In the genomic region with DNA sequence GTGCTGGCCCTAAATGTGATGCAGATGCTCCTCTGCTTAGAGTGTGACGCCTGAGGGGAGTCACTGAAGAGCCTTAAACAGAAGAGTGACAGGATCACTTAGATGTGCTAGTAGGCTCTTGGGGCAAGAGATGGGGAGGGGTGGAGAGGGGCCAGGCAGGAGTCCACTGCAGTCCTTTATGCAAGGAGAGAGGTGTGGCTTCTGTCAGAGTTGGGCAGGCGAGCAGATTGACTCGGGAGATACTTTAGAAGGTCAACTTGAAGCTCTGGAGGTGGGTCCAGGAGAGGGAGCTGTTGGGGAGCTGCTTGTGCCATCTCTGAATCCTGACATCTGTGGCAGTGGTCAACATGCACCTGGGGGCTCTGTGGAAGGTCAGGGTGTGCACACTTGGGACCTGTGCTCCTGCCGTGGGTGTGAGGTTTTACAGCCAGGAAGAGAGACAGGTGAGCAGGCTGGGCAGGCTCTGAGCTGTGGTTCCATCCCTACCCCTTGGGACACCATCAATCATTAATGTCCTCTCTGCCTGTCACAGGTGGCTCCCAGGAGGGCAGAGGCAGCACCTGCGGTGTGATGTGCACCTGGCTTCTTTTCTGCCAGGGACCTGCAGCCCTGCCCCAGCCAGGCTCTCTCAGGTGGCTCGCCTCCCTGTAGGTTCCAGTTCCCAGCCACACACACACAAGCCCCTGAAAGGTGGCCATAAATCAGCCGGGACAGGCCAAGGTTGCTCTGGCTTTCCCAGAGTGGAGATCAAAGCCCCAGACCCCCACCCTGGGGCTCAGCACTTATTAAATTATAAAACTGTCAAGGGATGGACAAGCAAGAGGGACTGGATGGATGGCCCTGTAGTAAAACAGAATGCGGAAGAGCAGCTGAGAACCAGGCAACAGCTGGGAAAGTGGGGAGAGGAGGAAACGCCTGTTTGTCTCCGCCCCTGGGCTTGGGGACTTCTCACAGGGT, we compare ENCODE assay signal across 11 cellular contexts. TPM values are rescaled to one million over a fixed set of nuclear protein-coding genes. Genes with fewer than 3 reads are reported as not detected.
A peak's percentile ranks its signal among the peaks of the same experiment; 100 is the strongest.
DNase-seq lines count a peak whose midpoint lies in the region; ATAC-seq, FAIRE-seq and TF ChIP-seq lines count a peak whose summit lies in the region.
"Had no signal": no experiment of that assay in that cellular context is flagged by ENCODE, and none has a peak within 500 bp of the region (broad histone marks: within the 10 kb centered on the region; RNA-seq: fewer than 3 reads in every experiment).

No MANE protein-coding gene starts in this region.

- in situ Hi-C loops in K562 (cut with MboI) = no loop called here

- FAIRE-seq in K562 (lab: Jason Lieb, UNC) = no peak

- peaks cover 49% of the 10 kb centered on the region for H3K4me1 Mint-ChIP-seq in nephron progenitor cell

- H3K4me3 ChIP-seq in K562 (no peak overlapping the region), A673 (ENCODE audit: low read depth, low read length, poor library complexity, severe bottlenecking) (no peak overlapping the region)

- H3K9me1 ChIP-seq in K562 (ENCODE audit: control insufficient read depth, insufficient read depth, low read length) = no peaks in the 10 kb centered on the region

- BruUV-seq in K562 (replicated peaks; lab: Mats Ljungman, UMichigan) (no TSS peak), A673 (replicated peaks; lab: Mats Ljungman, UMichigan) (no TSS peak)

- peak overlapping the region; percentile 38 for H3K4me3 Mint-ChIP-seq in nephron progenitor cell
- H3K4me3 Mint-ChIP-seq: activated CD8-positive, alpha-beta T cell treated with anti-CD3 and anti-CD28 coated beads, Interleukin-2, amount 10 ng/mL, durations not matched to agents 7 days and 5 days; CD4-positive, CD25-positive, alpha-beta regulatory T cell; T-helper 1 cell treated with Interleukin-12 subunit alpha and Interleukin-12 subunit beta and Interleukin-4 antibody, amounts not matched to agents 30 μg/mL and 1 μg/mL, for 36 hours had no signal

- no peaks in the 10 kb centered on the region for H3K79me2 ChIP-seq in K562 (ENCODE audit: control insufficient read depth, insufficient read depth, low read length)

- H3K4me1 ChIP-seq in K562 (replicated peaks in 1 of 2; ENCODE audit: control insufficient read depth in 2 of 2, insufficient read depth in 2 of 2, low read length in 2 of 2) (peaks cover 0 to 10% of the 10 kb centered on the region in 2 experiments; a peak in 4 of 5 replicates), A673 (ENCODE audit: insufficient read depth, low read length, poor library complexity, severe bottlenecking) (no peaks in the 10 kb centered on the region)

- 2% methylated on average over 6 of the region's 10 CpGs for WGBS in K562 (ENCODE audit: insufficient coverage, low coverage, missing lambda C conversion rate)

- peak; percentile 30; the same call in 2 of the 3 replicates for ATAC-seq in K562
- ATAC-seq in GM19395 (IDR thresholded peaks at IDR 0.05; ENCODE audit: unreplicated experiment) = no peak
- no peak for ATAC-seq in GM21786 (IDR thresholded peaks at IDR 0.05; ENCODE audit: unreplicated experiment)
- ATAC-seq: activated CD8-positive, alpha-beta T cell treated with anti-CD3 and anti-CD28 coated beads, Interleukin-2, amount 10 ng/mL, durations not matched to agents 7 days and 5 days had no signal

- TF ChIP-seq CTCF in GM12872 (IDR thresholded peaks at IDR 0.05; ENCODE audit: insufficient read depth, low read depth, low read length) (peak; percentile 25; the same call in 1 of the 3 replicates), K562 (IDR thresholded peaks at IDR 0.05 in 2 of 3, conservative IDR thresholded peaks at IDR 0.05 in 1 of 3; ENCODE audit: insufficient read depth in 2 of 3, low read depth in 1 of 3, low read length in 3 of 3) (peak in 2 of 3 experiments; percentile 6 to 25; a peak in 1 of 6 replicates), nephron progenitor cell (IDR thresholded peaks at IDR 0.05) (no peak), A673 (conservative IDR thresholded peaks at IDR 0.05; ENCODE audit: low read depth, low read length) (no peak)

- no peak overlapping the region for H3K27ac ChIP-seq in K562 (ENCODE audit: extremely low read depth, low read depth, low read length)
- H3K27ac ChIP-seq in A673 (ENCODE audit: low read depth, low read length, poor library complexity, severe bottlenecking) = no peak overlapping the region

- H3K27me3 ChIP-seq in K562 (ENCODE audit: control insufficient read depth in 2 of 2, insufficient read depth in 2 of 2, low read length in 2 of 2) (peaks cover 3 to 36% of the 10 kb centered on the region in 2 experiments; a peak in 3 of 5 replicates), A673 (replicated peaks; ENCODE audit: insufficient read depth, low read depth, low read length, poor library complexity) (no peaks in the 10 kb centered on the region)

- H3K9me3 Mint-ChIP-seq in nephron progenitor cell = no peaks in the 10 kb centered on the region
- H3K9me3 Mint-ChIP-seq: T-helper 1 cell treated with Interleukin-12 subunit alpha and Interleukin-12 subunit beta and Interleukin-4 antibody, amounts not matched to agents 30 μg/mL and 1 μg/mL, for 36 hours had no signal

- no peak for TF ChIP-seq EP300 in K562 (IDR thresholded peaks at IDR 0.05; ENCODE audit: low read length)

- no peak for TF ChIP-seq POLR2A in K562 (conservative IDR thresholded peaks at IDR 0.05)

- H2AFZ ChIP-seq in K562 (ENCODE audit: low read depth, low read length) = no peak overlapping the region

- no peaks in the 10 kb centered on the region for H3K36me3 Mint-ChIP-seq in nephron progenitor cell (ENCODE audit: low read depth)
- H3K36me3 Mint-ChIP-seq: CD4-positive, CD25-positive, alpha-beta regulatory T cell had no signal

- intact Hi-C loops in K562 (cut with micrococcal nuclease) (no loop called here), A673 (cut with micrococcal nuclease; ENCODE audit: unreplicated experiment) (no loop called here)

- 0 out of 4 replicates have a peak, but pooled peaks of 1 of the 2 experiments have one; percentile 13 for TF ChIP-seq RAD21 in K562 (CRISPR knock-in tag; conservative IDR thresholded peaks at IDR 0.05 in 1 of 2, IDR thresholded peaks at IDR 0.05 in 1 of 2)

- H3K9ac ChIP-seq in K562 (ENCODE audit: insufficient read depth in 1 of 2, low read depth in 2 of 2, low read length in 2 of 2) = no peak overlapping the region

- H3K4me2 ChIP-seq in K562 (ENCODE audit: insufficient read depth, low read length) = no peak overlapping the region

- H4K20me1 ChIP-seq in K562 (replicated peaks; ENCODE audit: control insufficient read depth, insufficient read depth, low read length) = no peaks in the 10 kb centered on the region

- H3K9me3 ChIP-seq in K562 (replicated peaks; ENCODE audit: control insufficient read depth, insufficient read depth, low read depth, low read length) (no peaks in the 10 kb centered on the region), A673 (ENCODE audit: low read depth, low read length, poor library complexity, severe bottlenecking) (no peaks in the 10 kb centered on the region)

- peak overlapping the region; percentile 70 for H3K27ac Mint-ChIP-seq in nephron progenitor cell
- H3K27ac Mint-ChIP-seq: activated CD8-positive, alpha-beta T cell treated with anti-CD3 and anti-CD28 coated beads, Interleukin-2, amount 10 ng/mL, durations not matched to agents 7 days and 5 days; CD4-positive, CD25-positive, alpha-beta regulatory T cell; T-helper 1 cell treated with Interleukin-12 subunit alpha and Interleukin-12 subunit beta and Interleukin-4 antibody, amounts not matched to agents 30 μg/mL and 1 μg/mL, for 36 hours had no signal

- CTCF ChIA-PET in K562 (lab: Yijun Ruan, JAX; ENCODE audit: low intra/inter-chr PET ratio) = no interaction called here
- CTCF ChIA-PET in A673 (lab: Charles Lee) = interaction anchor here (0.6 kb wide), 1 partner anchor 8 kb away, joined by 5 read pairs; no protein-coding TSS in a partner anchor

- peak; percentile 54 for DNase-seq in NCI-H1436 treated with DMSO at 0.1 percent for 48 hours (lab: John Stamatoyannopoulos, UW)
- DNase-seq in K562 (ENCODE audit: extremely low read depth in 1 of 4, low spot score in 3 of 4) = peak in 1 of 4 experiments; percentile 8
- DNase-seq in nephron progenitor cell = peak; percentile 74
- no peak for DNase-seq in epidermal melanocyte (ENCODE audit: insufficient read length, low spot score)
- no peak for DNase-seq in A673 (ENCODE audit: low spot score)
- DNase-seq: activated CD8-positive, alpha-beta T cell treated with anti-CD3 and anti-CD28 coated beads, Interleukin-2, amount 10 ng/mL, durations not matched to agents 7 days and 5 days; CD4-positive, CD25-positive, alpha-beta regulatory T cell had no signal

- H3K36me3 ChIP-seq in K562 (ENCODE audit: control insufficient read depth, insufficient read depth, low read length) (no peaks in the 10 kb centered on the region), A673 (ENCODE audit: insufficient read depth, low read length, poor library complexity, severe bottlenecking) (no peaks in the 10 kb centered on the region)

- H3K27me3 Mint-ChIP-seq in nephron progenitor cell (ENCODE audit: low read depth, poor library complexity) = peaks cover 38% of the 10 kb centered on the region

- POLR2A ChIA-PET in K562 (lab: Yijun Ruan, JAX) (interaction anchor here (0.6 kb wide), 1 partner anchor 1108 kb away, joined by 4 read pairs; no protein-coding TSS in a partner anchor), A673 (lab: Charles Lee; ENCODE audit: low non-redundant PET) (no interaction called here)

RNA-seq across cellular contexts. Expression of a gene that starts 14.0 kb away (rescaled TPM):
- total RNA-seq in K562 (2011; cell fraction: chromatin; rRNA removed; ENCODE audit: low replicate concordance) = 1.3 TPM in 1 of 2 replicates, not detected in the other
- total RNA-seq in K562 (2011; cell fraction: nucleolus; rRNA removed) = 0.39 and 1.3 TPM in 2 replicates
- total RNA-seq in K562 (2011; cell fraction: nucleoplasm; rRNA removed) = 0.22 and 0.84 TPM in 2 replicates
- total RNA-seq in K562 (2014; rRNA removed) = 0.08 and 0.45 TPM in 2 replicates
- total RNA-seq in K562 (2014; rRNA removed; fragmentation: Illumina TruSeq; extraction: Trizol) = not detected in 2 replicates
- total RNA-seq in K562 (2015; rRNA removed; fragmentation: Illumina TruSeq; extraction: Trizol) = not detected in 2 replicates
- 0.11 and 0.20 TPM in 2 replicates for total RNA-seq in K562 (2021)
- 0.20 and 0.21 TPM in 2 replicates for polyA plus RNA-seq in K562 (2011; rRNA removed)
- polyA plus RNA-seq in K562 (2011; cell fraction: cytosol; rRNA removed) = 0.43 and 1.3 TPM in 2 replicates
- 0.38 and 2.3 TPM in 2 replicates for polyA plus RNA-seq in K562 (2011; cell fraction: nucleus; rRNA removed)
- 0.20 and 0.24 TPM in 2 replicates for polyA plus RNA-seq in K562 (2012)
- polyA plus RNA-seq in K562 (2014; fragmentation: Illumina TruSeq; extraction: Trizol) = 0.26 TPM in 1 of 2 replicates, not detected in the other
- under 1 TPM in 1 of 2 experiments, not detected in 1; 0.01 TPM for polyA plus RNA-seq in K562 (2014; fragmentation: Nextera tagmentation; extraction: Ambion mirVana)
- 0.04 TPM in 1 of 2 replicates, not detected in the other for polyA plus RNA-seq in K562 (2014; rRNA removed)
- polyA minus RNA-seq in K562 (2011; rRNA and poly(A)+ RNA removed) = 0.11 TPM in 1 of 2 replicates, not detected in the other
- 0.29 TPM in 1 of 2 replicates, not detected in the other for polyA minus RNA-seq in K562 (2011; cell fraction: cytosol; rRNA and poly(A)+ RNA removed)
- polyA minus RNA-seq in K562 (2011; cell fraction: nucleus; rRNA and poly(A)+ RNA removed) = 0.22 and 0.67 TPM in 2 replicates
- total RNA-seq in A673 (2021) = 0.50 and 0.52 TPM in 2 replicates

RNA-seq across cellular contexts. Expression of a gene that starts 28.5 kb away (rescaled TPM):
- not detected in 2 replicates for total RNA-seq in K562 (2011; cell fraction: chromatin; rRNA removed; ENCODE audit: low replicate concordance)
- total RNA-seq in K562 (2011; cell fraction: nucleolus; rRNA removed) = not detected in 2 replicates
- total RNA-seq in K562 (2011; cell fraction: nucleoplasm; rRNA removed) = not detected in 2 replicates
- not detected in 2 replicates for total RNA-seq in K562 (2014; rRNA removed)
- total RNA-seq in K562 (2014; rRNA removed; fragmentation: Illumina TruSeq; extraction: Trizol) = not detected in 2 replicates
- not detected in 2 replicates for total RNA-seq in K562 (2015; rRNA removed; fragmentation: Illumina TruSeq; extraction: Trizol)
- not detected in 2 replicates for total RNA-seq in K562 (2021)
- polyA plus RNA-seq in K562 (2011; rRNA removed) = not detected in 2 replicates
- polyA plus RNA-seq in K562 (2011; cell fraction: cytosol; rRNA removed) = not detected in 2 replicates
- polyA plus RNA-seq in K562 (2011; cell fraction: nucleus; rRNA removed) = not detected in 2 replicates
- 0.10 TPM in 1 of 2 replicates, not detected in the other for polyA plus RNA-seq in K562 (2012)
- not detected in 2 replicates for polyA plus RNA-seq in K562 (2014; fragmentation: Illumina TruSeq; extraction: Trizol)
- not detected for polyA plus RNA-seq in K562 (2014; fragmentation: Nextera tagmentation; extraction: Ambion mirVana)
- not detected in 2 replicates for polyA plus RNA-seq in K562 (2014; rRNA removed)
- not detected in 2 replicates for polyA minus RNA-seq in K562 (2011; rRNA and poly(A)+ RNA removed)
- not detected in 2 replicates for polyA minus RNA-seq in K562 (2011; cell fraction: cytosol; rRNA and poly(A)+ RNA removed)
- not detected in 2 replicates for polyA minus RNA-seq in K562 (2011; cell fraction: nucleus; rRNA and poly(A)+ RNA removed)
- total RNA-seq in A673 (2021) = not detected in 2 replicates
- total RNA-seq: CD4-positive, CD25-positive, alpha-beta regulatory T cell had no signal
- polyA plus RNA-seq: CD4-positive, CD25-positive, alpha-beta regulatory T cell had no signal

RNA-seq across cellular contexts. Expression of a gene that starts 48.8 kb away (rescaled TPM):
- not detected in 2 replicates for total RNA-seq in K562 (2011; cell fraction: chromatin; rRNA removed; ENCODE audit: low replicate concordance)
- total RNA-seq in K562 (2011; cell fraction: nucleolus; rRNA removed) = not detected in 2 replicates
- total RNA-seq in K562 (2011; cell fraction: nucleoplasm; rRNA removed) = not detected in 2 replicates
- total RNA-seq in K562 (2014; rRNA removed) (not detected in 2 replicates), K562 (2014; rRNA removed; fragmentation: Illumina TruSeq; extraction: Trizol) (not detected in 2 replicates), K562 (2015; rRNA removed; fragmentation: Illumina TruSeq; extraction: Trizol) (not detected in 2 replicates), K562 (2021) (not detected in 2 replicates), A673 (2021) (not detected in 2 replicates)
- polyA plus RNA-seq in K562 (2011; rRNA removed) (not detected in 2 replicates), K562 (2014; fragmentation: Illumina TruSeq; extraction: Trizol) (not detected in 2 replicates), K562 (2014; fragmentation: Nextera tagmentation; extraction: Ambion mirVana) (under 1 TPM in 1 of 2 experiments, not detected in 1; 0.03 TPM), K562 (2014; rRNA removed) (not detected in 2 replicates)
- polyA plus RNA-seq in K562 (2011; cell fraction: cytosol; rRNA removed) = not detected in 2 replicates
- polyA plus RNA-seq in K562 (2011; cell fraction: nucleus; rRNA removed) = not detected in 2 replicates
- not detected in 2 replicates for polyA plus RNA-seq in K562 (2012)
- polyA minus RNA-seq in K562 (2011; rRNA and poly(A)+ RNA removed) = not detected in 2 replicates
- not detected in 2 replicates for polyA minus RNA-seq in K562 (2011; cell fraction: cytosol; rRNA and poly(A)+ RNA removed)
- not detected in 2 replicates for polyA minus RNA-seq in K562 (2011; cell fraction: nucleus; rRNA and poly(A)+ RNA removed)
- total RNA-seq: CD4-positive, CD25-positive, alpha-beta regulatory T cell had no signal
- polyA plus RNA-seq: CD4-positive, CD25-positive, alpha-beta regulatory T cell had no signal

RNA-seq across cellular contexts. Expression of a gene that starts 55.3 kb away (rescaled TPM):
- total RNA-seq in K562 (2011; cell fraction: chromatin; rRNA removed; ENCODE audit: low replicate concordance) = not detected in 2 replicates
- not detected in 2 replicates for total RNA-seq in K562 (2011; cell fraction: nucleolus; rRNA removed)
- not detected in 2 replicates for total RNA-seq in K562 (2011; cell fraction: nucleoplasm; rRNA removed)
- total RNA-seq in K562 (2014; rRNA removed) (not detected in 2 replicates), K562 (2014; rRNA removed; fragmentation: Illumina TruSeq; extraction: Trizol) (not detected in 2 replicates), K562 (2015; rRNA removed; fragmentation: Illumina TruSeq; extraction: Trizol) (not detected in 2 replicates), K562 (2021) (0.16 TPM in 1 of 2 replicates, not detected in the other), A673 (2021) (5.9 TPM in 2 replicates)
- polyA plus RNA-seq in K562 (2011; rRNA removed) (0.08 and 0.39 TPM in 2 replicates), K562 (2014; fragmentation: Illumina TruSeq; extraction: Trizol) (not detected in 2 replicates), K562 (2014; fragmentation: Nextera tagmentation; extraction: Ambion mirVana) (under 1 TPM; 0.13 to 0.14 TPM), K562 (2014; rRNA removed) (not detected in 2 replicates)
- polyA plus RNA-seq in K562 (2011; cell fraction: cytosol; rRNA removed) = 0.10 and 0.41 TPM in 2 replicates
- polyA plus RNA-seq in K562 (2011; cell fraction: nucleus; rRNA removed) = 0.17 and 0.35 TPM in 2 replicates
- 1.3 and 1.7 TPM in 2 replicates for polyA plus RNA-seq in K562 (2012)
- not detected in 2 replicates for polyA minus RNA-seq in K562 (2011; rRNA and poly(A)+ RNA removed)
- polyA minus RNA-seq in K562 (2011; cell fraction: cytosol; rRNA and poly(A)+ RNA removed) = 0.73 TPM in 1 of 2 replicates, not detected in the other
- polyA minus RNA-seq in K562 (2011; cell fraction: nucleus; rRNA and poly(A)+ RNA removed) = 0.22 TPM in 1 of 2 replicates, not detected in the other

Comparison
In these comparisons a context has a peak if more than half of its experiments do, and no peak if none do; other contexts are left out.
1. CTCF ChIP-seq: peak in GM12872 (single experiment) and K562 (2 of 3); none in nephron progenitor cell (single experiment) and A673 (single experiment).
2. DNase-seq: peak in NCI-H1436 treated with DMSO at 0.1 percent for 48 hours (single experiment) and nephron progenitor cell (single experiment); none in epidermal melanocyte (single experiment) and A673 (single experiment).